ENCODE assay signal across 33 cellular contexts in the genomic region with DNA sequence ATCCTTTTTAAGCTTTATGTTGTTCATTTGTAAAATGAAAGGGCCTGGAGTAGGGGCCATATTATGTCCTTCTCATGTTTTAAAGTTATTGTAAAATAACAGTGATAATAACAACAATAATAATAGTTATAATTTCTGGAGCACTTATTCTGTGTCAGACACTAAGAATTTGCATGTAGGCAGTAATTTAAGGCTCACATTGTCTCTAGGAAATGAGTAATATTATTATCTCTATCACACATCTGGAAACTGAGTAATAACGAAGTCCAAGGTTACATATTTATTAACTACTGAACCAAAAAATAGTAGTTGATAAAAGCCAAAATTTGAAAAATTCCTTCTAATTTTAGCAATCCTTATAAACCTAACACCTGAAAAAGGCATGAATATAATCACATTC.
"Had no signal": no experiment of that assay in that cellular context is flagged by ENCODE, and none has a peak within 500 bp of the region (broad histone marks: within the 10 kb centered on the region; RNA-seq: fewer than 3 reads in every experiment).

No MANE protein-coding gene starts in this region.

- H3K4me1 ChIP-seq: adrenal gland, ascending aorta, body of pancreas, breast epithelium had no signal

- H3K4me3 ChIP-seq: adrenal gland, ascending aorta, body of pancreas, breast epithelium, cardiac muscle cell had no signal

- H3K27ac ChIP-seq: adrenal gland, ascending aorta, body of pancreas, brain microvascular endothelial cell, breast epithelium, cardiac muscle cell had no signal

- DNase-seq: activated effector memory CD4-positive, alpha-beta T cell treated with anti-CD3 and anti-CD28 coated beads, Interleukin-2, amount 50 U/mL, for 16 hours; activated effector memory CD4-positive, alpha-beta T cell treated with Interleukin-2 at 50 U/mL for 16 hours; activated gamma-delta T cell; activated gamma-delta T cell treated with Interleukin-2 at 50 U/mL for 16 hours; activated naive CD4-positive, alpha-beta T cell; activated naive CD4-positive, alpha-beta T cell treated with anti-CD3 and anti-CD28 coated beads for 36 hours; activated naive CD4-positive, alpha-beta T cell treated with anti-CD3 and anti-CD28 coated beads, Interleukin-2, amount 10 ng/mL, durations not matched to agents 7 days and 5 days; activated naive CD4-positive, alpha-beta T cell treated with anti-CD3 and anti-CD28 coated beads, Interleukin-2, amount 50 U/mL, for 16 hours; activated naive CD4-positive, alpha-beta T cell treated with Interleukin-2 at 50 U/mL for 16 hours; activated naive CD8-positive, alpha-beta T cell treated with anti-CD3 and anti-CD28 coated beads for 36 hours; activated naive CD8-positive, alpha-beta T cell treated with anti-CD3 and anti-CD28 coated beads, Interleukin-2, amount 10 ng/mL, durations not matched to agents 7 days and 5 days; activated naive CD8-positive, alpha-beta T cell treated with anti-CD3 and anti-CD28 coated beads, Interleukin-2, amount 50 U/mL, for 24 hours; activated T-cell treated with anti-CD3 and anti-CD28 coated beads for 4 hours; activated T-cell treated with anti-CD3 and anti-CD28 coated beads, Interleukin-2, amount 50 U/mL, for 1 hour; activated T-cell treated with anti-CD3 and anti-CD28 coated beads, Interleukin-2, amount 50 U/mL, for 24 hours; activated T-cell treated with anti-CD3 and anti-CD28 coated beads, Interleukin-2, amount 50 U/mL, for 4 hours; activated T-cell treated with anti-CD3 and anti-CD28 coated beads, Interleukin-2, amount 50 U/mL, for 48 hours; activated T-cell treated with anti-CD3 and anti-CD28 coated beads, Interleukin-2, amount 50 U/mL, for 72 hours; adrenal gland; amniotic stem cell; amygdala; anterior cingulate cortex; aorta; body of pancreas; brain microvascular endothelial cell; caudate nucleus; central memory CD4-positive, alpha-beta T cell; cerebellar nuclear complex had no signal

- H3K27me3 ChIP-seq: adrenal gland, ascending aorta, body of pancreas, brain microvascular endothelial cell, cardiac muscle cell had no signal

- H3K9me3 ChIP-seq: adrenal gland, ascending aorta, body of pancreas, breast epithelium had no signal

- H3K36me3 ChIP-seq: adrenal gland, ascending aorta, brain microvascular endothelial cell, cardiac muscle cell had no signal

- FAIRE-seq: astrocyte, bronchial epithelial cell had no signal
